Comparison of ENCODE assay signal across 17 cellular contexts in genomic region chr5:175815126-175815913, GRCh38. TPM values are rescaled to one million over a fixed set of nuclear protein-coding genes. Genes with fewer than 3 reads are reported as not detected.
"Had no signal": no experiment of that assay in that cellular context is flagged by ENCODE, and none has a peak within 500 bp of the region (broad histone marks: within the 10 kb centered on the region; RNA-seq: fewer than 3 reads in every experiment).

No MANE protein-coding gene starts in this region.

- H3K27ac ChIP-seq: colonic mucosa, esophagus muscularis mucosa, left ventricle myocardium inferior, testis, upper lobe of left lung had no signal

- H3K4me1 ChIP-seq: colonic mucosa, esophagus muscularis mucosa, left ventricle myocardium inferior, upper lobe of left lung had no signal

- H3K4me3 ChIP-seq: colonic mucosa, esophagus muscularis mucosa, left ventricle myocardium inferior, testis, upper lobe of left lung had no signal

- H3K27ac Mint-ChIP-seq: activated CD4-positive, alpha-beta memory T cell treated with anti-CD3 and anti-CD28 coated beads, Interleukin-2, amount 10 ng/mL, durations not matched to agents 7 days and 5 days; memory B cell; natural killer cell; T-helper 17 cell; WTC11 had no signal

- H3K27me3 ChIP-seq: colonic mucosa, testis, upper lobe of left lung had no signal

- H3K36me3 Mint-ChIP-seq: memory B cell, natural killer cell, WTC11 had no signal

- H3K4me3 Mint-ChIP-seq: activated CD4-positive, alpha-beta memory T cell treated with anti-CD3 and anti-CD28 coated beads, Interleukin-2, amount 10 ng/mL, durations not matched to agents 7 days and 5 days; activated T-cell treated with anti-CD3 and anti-CD28 coated beads, Interleukin-2, amount 50 U/mL, for 4 hours; memory B cell; natural killer cell; stimulated activated naive CD8-positive, alpha-beta T cell treated with anti-CD3 and anti-CD28 coated beads, Interleukin-15, amount 100 ng/mL, for 72 hours; T-helper 17 cell; WTC11 had no signal

- H3K9me3 Mint-ChIP-seq: activated CD4-positive, alpha-beta memory T cell treated with anti-CD3 and anti-CD28 coated beads, Interleukin-2, amount 10 ng/mL, durations not matched to agents 7 days and 5 days; activated T-cell treated with anti-CD3 and anti-CD28 coated beads, Interleukin-2, amount 50 U/mL, for 4 hours; memory B cell; natural killer cell; stimulated activated naive CD8-positive, alpha-beta T cell treated with anti-CD3 and anti-CD28 coated beads, Interleukin-15, amount 100 ng/mL, for 72 hours; WTC11 had no signal

- H3K4me1 Mint-ChIP-seq: activated CD4-positive, alpha-beta memory T cell treated with anti-CD3 and anti-CD28 coated beads, Interleukin-2, amount 10 ng/mL, durations not matched to agents 7 days and 5 days; memory B cell; natural killer cell; stimulated activated naive CD8-positive, alpha-beta T cell treated with anti-CD3 and anti-CD28 coated beads, Interleukin-15, amount 100 ng/mL, for 72 hours had no signal

- H3K9me3 ChIP-seq: colonic mucosa, esophagus muscularis mucosa, left ventricle myocardium inferior, testis, upper lobe of left lung had no signal

- H3K36me3 ChIP-seq: colonic mucosa, esophagus muscularis mucosa, left ventricle myocardium inferior, upper lobe of left lung had no signal

- DNase-seq: activated CD4-positive, alpha-beta memory T cell treated with anti-CD3 and anti-CD28 coated beads, Interleukin-2, amount 10 ng/mL, durations not matched to agents 7 days and 5 days; activated CD4-positive, alpha-beta T cell treated with anti-CD3 and anti-CD28 coated beads for 4 hours; activated effector memory CD4-positive, alpha-beta T cell treated with Interleukin-2 at 50 U/mL for 16 hours; activated naive CD4-positive, alpha-beta T cell treated with anti-CD3 and anti-CD28 coated beads, Interleukin-2, amount 50 U/mL, for 16 hours; activated T-cell treated with anti-CD3 and anti-CD28 coated beads, Interleukin-2, amount 50 U/mL, for 4 hours; colonic mucosa; kidney; natural killer cell; small intestine; stimulated activated naive CD8-positive, alpha-beta T cell treated with anti-CD3 and anti-CD28 coated beads, Interleukin-15, amount 100 ng/mL, for 72 hours; T-helper 17 cell; testis; upper lobe of left lung had no signal

- ATAC-seq: activated T-cell treated with anti-CD3 and anti-CD28 coated beads, Interleukin-2, amount 50 U/mL, for 4 hours; natural killer cell; stimulated activated naive CD8-positive, alpha-beta T cell treated with anti-CD3 and anti-CD28 coated beads, Interleukin-15, amount 100 ng/mL, for 72 hours; T-helper 17 cell had no signal

RNA-seq across cellular contexts. Expression of gene CPLX2, which starts 56.1 kb away (rescaled TPM):
- total RNA-seq: activated CD4-positive, alpha-beta memory T cell treated with anti-CD3 and anti-CD28 coated beads, Interleukin-2, amount 10 ng/mL, durations not matched to agents 7 days and 5 days; kidney; left ventricle myocardium inferior; natural killer cell; T-helper 17 cell had no signal
